10 cellular contexts compared by ENCODE assay signal in genomic region chr12:67161322-67161918, GRCh38.
A peak's percentile ranks its signal among the peaks of the same experiment; 100 is the strongest.
DNase-seq lines count a peak whose midpoint lies in the region; ATAC-seq and TF ChIP-seq lines count a peak whose summit lies in the region.
"Had no signal": no experiment of that assay in that cellular context is flagged by ENCODE, and none has a peak within 500 bp of the region (broad histone marks: within the 10 kb centered on the region; RNA-seq: fewer than 3 reads in every experiment).

No MANE protein-coding gene starts in this region.

- DNase-seq in AML-193 (lab: John Stamatoyannopoulos, UW) = peak; percentile 23 to 30
- DNase-seq in SK-MEL-5 (ENCODE audit: low read depth, low spot score) = peak; percentile 77
- DNase-seq in dedifferentiated amniotic fluid mesenchymal stem cell (ENCODE audit: extremely low spot score) = peak; percentile 31
- DNase-seq in naive B cell = peak; percentile 7
- no peak for DNase-seq in NK-92 (lab: John Stamatoyannopoulos, UW; ENCODE audit: unreplicated experiment)
- no peak for DNase-seq in NCI-H1436 (lab: John Stamatoyannopoulos, UW)

- H3K36me3 Mint-ChIP-seq in naive B cell = no peaks in the 10 kb centered on the region

- H3K4me3 Mint-ChIP-seq in naive B cell = no peak overlapping the region

- H3K27me3 Mint-ChIP-seq in naive B cell = peaks cover 23 to 31% (median 28%) of the 10 kb centered on the region in 3 donors

- TF ChIP-seq CTCF in GM12875 (IDR thresholded peaks at IDR 0.05; ENCODE audit: borderline replicate concordance, insufficient read depth, low read depth, low read length) = peak; percentile 42; the same call in 1 of the 2 replicates

- no peaks in the 10 kb centered on the region for H3K9me3 Mint-ChIP-seq in naive B cell

- no peaks in the 10 kb centered on the region for H3K4me1 Mint-ChIP-seq in naive B cell

- peak; percentile 85 for ATAC-seq in HG03175 (IDR thresholded peaks at IDR 0.05; ENCODE audit: unreplicated experiment)
- peak in 1 of 2 donors; percentile 35 for ATAC-seq in naive B cell (ENCODE audit: low read depth in 2 of 2)

- in situ Hi-C loops in SK-MEL-5 (cut with HindIII; ENCODE audit: low pct_unique_long_range_greater_than_20kb, low sequenced_read_pairs) = no loop called here

- no peak overlapping the region for H3K27ac Mint-ChIP-seq in naive B cell

- H3K4me3 ChIP-seq in GM12875 (ENCODE audit: low read depth, low read length) = no peak overlapping the region
- H3K4me3 ChIP-seq: SJSA1, skin epidermis had no signal

Comparison
In these comparisons a context has a peak if more than half of its experiments do, and no peak if none do; other contexts are left out.
1. DNase-seq: peak in AML-193 (2 of 2), SK-MEL-5 (single experiment), dedifferentiated amniotic fluid mesenchymal stem cell (single experiment) and naive B cell (single experiment); none in NK-92 (single experiment) and NCI-H1436 (single experiment).